18 cellular contexts compared by ENCODE assay signal in genomic region chr1:151184211-151184610, GRCh38. TPM values are rescaled to one million over a fixed set of nuclear protein-coding genes. Genes with fewer than 3 reads are reported as not detected.
DNase-seq lines count a peak whose midpoint lies in the region; ATAC-seq and TF ChIP-seq lines count a peak whose summit lies in the region.
"Had no signal": no experiment of that assay in that cellular context is flagged by ENCODE, and none has a peak within 500 bp of the region (broad histone marks: within the 10 kb centered on the region; RNA-seq: fewer than 3 reads in every experiment).

No MANE protein-coding gene starts in this region.

- H3K4ac ChIP-seq in trophoblast cell (ENCODE audit: low read depth, low read length) = no peak overlapping the region

- no peak overlapping the region for H2AK5ac ChIP-seq in trophoblast cell (ENCODE audit: low read length)

- no peak overlapping the region for H2BK5ac ChIP-seq in trophoblast cell (ENCODE audit: low read depth, low read length, poor library complexity)

- no peaks in the 10 kb centered on the region for H3K9me3 Mint-ChIP-seq in CD4-positive, CD25-positive, alpha-beta regulatory T cell
- no peaks in the 10 kb centered on the region for H3K9me3 Mint-ChIP-seq in memory B cell
- H3K9me3 Mint-ChIP-seq: CD4-positive, alpha-beta T cell; CD8-positive, alpha-beta memory T cell had no signal

- H4K8ac ChIP-seq in trophoblast cell (ENCODE audit: low read depth, low read length) = peak overlapping the region; percentile 16

- H3K18ac ChIP-seq in trophoblast cell (ENCODE audit: low read length) = no peak overlapping the region

- H3K79me1 ChIP-seq in trophoblast cell (ENCODE audit: low read length) = no peaks in the 10 kb centered on the region

- peak overlapping the region; percentile 4 to 83 (median 49) for H3K27ac Mint-ChIP-seq in CD4-positive, CD25-positive, alpha-beta regulatory T cell
- H3K27ac Mint-ChIP-seq in memory B cell = peak overlapping the region; percentile 79
- H3K27ac Mint-ChIP-seq: CD4-positive, alpha-beta T cell had no signal

- no peak overlapping the region for H3K4me3 ChIP-seq in BLaER1
- H3K4me3 ChIP-seq in CD4-positive, CD25-positive, alpha-beta regulatory T cell (ENCODE audit: low read depth, low read length) = no peak overlapping the region
- no peak overlapping the region for H3K4me3 ChIP-seq in trophoblast cell (ENCODE audit: low read depth, low read length)
- no peak overlapping the region for H3K4me3 ChIP-seq in heart left ventricle
- H3K4me3 ChIP-seq: HAP-1 had no signal

- no peak overlapping the region for H2AFZ ChIP-seq in trophoblast cell (ENCODE audit: insufficient read depth, low read length, poor library complexity)

- no peak overlapping the region for H2BK120ac ChIP-seq in trophoblast cell (ENCODE audit: insufficient read depth, low read length, poor library complexity)

- H3K27ac ChIP-seq in BLaER1 (no peak overlapping the region), trophoblast cell (ENCODE audit: low read depth, low read length) (no peak overlapping the region), heart left ventricle (no peak overlapping the region)
- no peak overlapping the region for H3K27ac ChIP-seq in CD4-positive, CD25-positive, alpha-beta regulatory T cell (ENCODE audit: insufficient read depth, low read length, poor library complexity, severe bottlenecking)
- H3K27ac ChIP-seq: C4-2B had no signal

- H3K36me3 Mint-ChIP-seq in CD4-positive, CD25-positive, alpha-beta regulatory T cell = peaks cover 35% of the 10 kb centered on the region
- H3K36me3 Mint-ChIP-seq in memory B cell = peaks cover 36% of the 10 kb centered on the region

- no peak for DNase-seq in CD4-positive, CD25-positive, alpha-beta regulatory T cell
- DNase-seq in memory B cell (ENCODE audit: low spot score in 2 of 2) (no peak), trophoblast cell (no peak), HCEC 1CT (no peak), hypothalamus (lab: John Stamatoyannopoulos, UW) (no peak), heart left ventricle (no peak)
- DNase-seq: CD4-positive, alpha-beta T cell; CD8-positive, alpha-beta memory T cell; DMS 273 treated with DMSO at 0.1 percent for 48 hours; DMS53; DMS79 treated with DMSO at 0.1 percent for 48 hours; GF-D8; GOT3 had no signal

- H3K4me3 Mint-ChIP-seq in CD4-positive, CD25-positive, alpha-beta regulatory T cell = peak overlapping the region in 1 of 4 donors; percentile 66
- no peak overlapping the region for H3K4me3 Mint-ChIP-seq in memory B cell
- H3K4me3 Mint-ChIP-seq: CD4-positive, alpha-beta T cell; CD8-positive, alpha-beta memory T cell had no signal

- TF ChIP-seq CTCF in heart left ventricle (IDR thresholded peaks at IDR 0.05) = no peak

- no peak overlapping the region for H2BK12ac ChIP-seq in trophoblast cell (ENCODE audit: low read length)

- H3K36me3 ChIP-seq in BLaER1 (peaks cover 80% of the 10 kb centered on the region), trophoblast cell (ENCODE audit: control insufficient read depth in 1 of 2, insufficient read depth in 2 of 2, low read length in 2 of 2) (peaks cover 26 to 46% of the 10 kb centered on the region in 2 experiments), heart left ventricle (peaks cover 3 to 75% (median 68%) of the 10 kb centered on the region in 9 donors)
- H3K36me3 ChIP-seq in CD4-positive, CD25-positive, alpha-beta regulatory T cell (ENCODE audit: control insufficient read depth, insufficient read depth, low read length) = peaks cover 48% of the 10 kb centered on the region

- no peaks in the 10 kb centered on the region for H3K27me3 Mint-ChIP-seq in CD4-positive, CD25-positive, alpha-beta regulatory T cell
- no peaks in the 10 kb centered on the region for H3K27me3 Mint-ChIP-seq in memory B cell
- H3K27me3 Mint-ChIP-seq: CD4-positive, alpha-beta T cell; CD8-positive, alpha-beta memory T cell had no signal

- H3K4me2 ChIP-seq in BLaER1 (no peak overlapping the region), trophoblast cell (ENCODE audit: low read length) (no peak overlapping the region)

- no peaks in the 10 kb centered on the region for H4K20me1 ChIP-seq in BLaER1

- H3K23ac ChIP-seq in trophoblast cell (ENCODE audit: low read length) = no peak overlapping the region

- H3K9ac ChIP-seq in BLaER1 (0 out of 2 replicates have a peak overlapping the region, but pooled peaks have one; percentile 19), trophoblast cell (ENCODE audit: low read length) (no peak overlapping the region)

- no CpG with 5 or more reads among the region's 10 CpGs for WGBS in trophoblast cell (ENCODE audit: extremely low coverage, insufficient coverage, insufficient read length)
- WGBS in heart left ventricle, 4 donors = 94 to 95% (median 94%) methylated on average over 10 of the region's 10 CpGs

- no peak overlapping the region for H3K14ac ChIP-seq in trophoblast cell (ENCODE audit: low read length)

- intact Hi-C loops in heart left ventricle (cut with DNase I) = loop anchor here in 1 of 10 donors (10.0 kb wide), 1 partner anchor 51 kb away; no protein-coding TSS in a partner anchor

- H3K79me2 ChIP-seq in trophoblast cell (ENCODE audit: control insufficient read depth, insufficient read depth, low read length, poor library complexity) = peaks cover 2% of the 10 kb centered on the region

- no peak overlapping the region for H4K91ac ChIP-seq in trophoblast cell (ENCODE audit: low read depth, low read length)

- peaks cover 17% of the 10 kb centered on the region for H3K4me1 ChIP-seq in BLaER1
- H3K4me1 ChIP-seq in CD4-positive, CD25-positive, alpha-beta regulatory T cell (ENCODE audit: control insufficient read depth, insufficient read depth, low read length, poor library complexity, severe bottlenecking) = peaks cover 9% of the 10 kb centered on the region
- H3K4me1 ChIP-seq in trophoblast cell (ENCODE audit: control insufficient read depth in 1 of 2, insufficient read depth in 2 of 2, low read length in 2 of 2) = peaks cover 3 to 5% of the 10 kb centered on the region in 2 experiments
- H3K4me1 ChIP-seq in heart left ventricle = peaks cover 0 to 22% (median 12%) of the 10 kb centered on the region in 12 donors

- no peak for ATAC-seq in CD4-positive, CD25-positive, alpha-beta regulatory T cell (ENCODE audit: low read depth in 2 of 2)
- ATAC-seq in memory B cell (ENCODE audit: low read depth) (no peak), heart left ventricle (no peak), HG03280 (IDR thresholded peaks at IDR 0.05; ENCODE audit: unreplicated experiment) (no peak)

- no peak for TF ChIP-seq POLR2A in heart left ventricle (IDR thresholded peaks at IDR 0.05)

- H3K4me1 Mint-ChIP-seq in CD4-positive, CD25-positive, alpha-beta regulatory T cell = peaks cover 5 to 26% (median 17%) of the 10 kb centered on the region in 4 donors
- H3K4me1 Mint-ChIP-seq in memory B cell = peaks cover 27% of the 10 kb centered on the region

- no peak overlapping the region for H4K12ac ChIP-seq in trophoblast cell (ENCODE audit: low read depth, low read length)

- no peaks in the 10 kb centered on the region for H3K27me3 ChIP-seq in BLaER1
- H3K27me3 ChIP-seq in CD4-positive, CD25-positive, alpha-beta regulatory T cell (ENCODE audit: control insufficient read depth, insufficient read depth, low read length) = no peaks in the 10 kb centered on the region
- H3K27me3 ChIP-seq in trophoblast cell (ENCODE audit: insufficient read depth, low read length) = no peaks in the 10 kb centered on the region
- no peaks in the 10 kb centered on the region for H3K27me3 ChIP-seq in heart left ventricle

- H3K9me3 ChIP-seq in BLaER1 = no peaks in the 10 kb centered on the region
- H3K9me3 ChIP-seq in CD4-positive, CD25-positive, alpha-beta regulatory T cell (ENCODE audit: control insufficient read depth in 2 of 2, low read length in 2 of 2) = no peaks in the 10 kb centered on the region
- H3K9me3 ChIP-seq in trophoblast cell (ENCODE audit: insufficient read depth, low read depth, low read length) = no peaks in the 10 kb centered on the region
- H3K9me3 ChIP-seq in heart left ventricle = no peaks in the 10 kb centered on the region
- H3K9me3 ChIP-seq: HAP-1 had no signal

RNA-seq across cellular contexts. Expression of gene VPS72, which starts 5.8 kb away (rescaled TPM):
- total RNA-seq in CD4-positive, CD25-positive, alpha-beta regulatory T cell = 41.8 TPM
- polyA plus RNA-seq in CD4-positive, CD25-positive, alpha-beta regulatory T cell = 100 to 1,000 TPM in 1 of 4 donors, 10 to 100 TPM in 3; 83.0 to 101 (median 95.0) TPM
- 57.9 and 60.8 TPM in 2 replicates for polyA plus RNA-seq in trophoblast cell (2013)
- total RNA-seq in heart left ventricle = 10 to 100 TPM; 29.6 to 49.1 (median 38.1) TPM
- 10 to 100 TPM; 31.2 to 41.6 TPM for polyA plus RNA-seq in heart left ventricle

RNA-seq across cellular contexts. Expression of gene TMOD4, which starts 8.4 kb away (rescaled TPM):
- 3.3 TPM for total RNA-seq in CD4-positive, CD25-positive, alpha-beta regulatory T cell
- polyA plus RNA-seq in CD4-positive, CD25-positive, alpha-beta regulatory T cell = not detected
- not detected in 2 replicates for polyA plus RNA-seq in trophoblast cell (2013)
- under 1 TPM in 3 of 9 donors, not detected in 6; 0.37 to 0.61 (median 0.50) TPM for total RNA-seq in heart left ventricle
- not detected for polyA plus RNA-seq in heart left ventricle
- total RNA-seq: G401 had no signal

RNA-seq across cellular contexts. Expression of gene PIP5K1A, which starts 14.1 kb away (rescaled TPM):
- total RNA-seq in CD4-positive, CD25-positive, alpha-beta regulatory T cell = 60.3 TPM
- 10 to 100 TPM; 12.0 to 17.5 (median 15.1) TPM for polyA plus RNA-seq in CD4-positive, CD25-positive, alpha-beta regulatory T cell
- 109 and 113 TPM in 2 replicates for polyA plus RNA-seq in trophoblast cell (2013)
- 10 to 100 TPM; 28.1 to 48.8 (median 37.0) TPM for total RNA-seq in heart left ventricle
- 10 to 100 TPM; 20.5 to 26.1 TPM for polyA plus RNA-seq in heart left ventricle

RNA-seq across cellular contexts. Expression of gene SCNM1, which starts 18.3 kb away (rescaled TPM):
- total RNA-seq in CD4-positive, CD25-positive, alpha-beta regulatory T cell = 51.0 TPM
- polyA plus RNA-seq in CD4-positive, CD25-positive, alpha-beta regulatory T cell = 100 to 1,000 TPM in 1 of 4 donors, 10 to 100 TPM in 3; 74.3 to 104 (median 90.5) TPM
- polyA plus RNA-seq in trophoblast cell (2013) = 52.5 and 53.6 TPM in 2 replicates
- 10 to 100 TPM; 11.5 to 28.4 (median 17.5) TPM for total RNA-seq in heart left ventricle
- 10 to 100 TPM; 33.0 to 44.4 TPM for polyA plus RNA-seq in heart left ventricle

RNA-seq across cellular contexts. Expression of gene LYSMD1, which starts 18.5 kb away (rescaled TPM):
- total RNA-seq in CD4-positive, CD25-positive, alpha-beta regulatory T cell = 0.54 TPM
- under 1 TPM in 3 of 4 donors, not detected in 1; 0.14 to 0.18 (median 0.14) TPM for polyA plus RNA-seq in CD4-positive, CD25-positive, alpha-beta regulatory T cell
- polyA plus RNA-seq in trophoblast cell (2013) = 5.7 and 6.0 TPM in 2 replicates
- 10 to 100 TPM; 10.1 to 26.8 (median 13.0) TPM for total RNA-seq in heart left ventricle
- polyA plus RNA-seq in heart left ventricle = 10 to 100 TPM in 1 of 2 donors, 1 to 10 TPM in 1; 6.8 to 14.7 TPM
